ENCODE assay signal across 9 cellular contexts in genomic region chr3:49017646-49017977, GRCh38. TPM values are rescaled to one million over a fixed set of nuclear protein-coding genes. Genes with fewer than 3 reads are reported as not detected.
DNase-seq lines count a peak whose midpoint lies in the region; ATAC-seq, FAIRE-seq and TF ChIP-seq lines count a peak whose summit lies in the region.
"Had no signal": no experiment of that assay in that cellular context is flagged by ENCODE, and none has a peak within 500 bp of the region (broad histone marks: within the 10 kb centered on the region; RNA-seq: fewer than 3 reads in every experiment).

No MANE protein-coding gene starts in this region.

- no peak for TF ChIP-seq CTCF in keratinocyte (optimal IDR thresholded peaks at IDR 0.05 in 1 of 3, IDR thresholded peaks at IDR 0.05 in 1 of 3, conservative IDR thresholded peaks at IDR 0.05 in 1 of 3; ENCODE audit: extremely low read depth in 1 of 3, insufficient read depth in 2 of 3, low read length in 3 of 3)
- no peak for TF ChIP-seq CTCF in thoracic aorta (IDR thresholded peaks at IDR 0.05)

- peaks cover 39% of the 10 kb centered on the region for H3K4me1 Mint-ChIP-seq in activated naive CD4-positive, alpha-beta T cell treated with anti-CD3 and anti-CD28 coated beads, Interleukin-2, amount 10 ng/mL, durations not matched to agents 7 days and 5 days
- H3K4me1 Mint-ChIP-seq in activated CD4-positive, alpha-beta memory T cell treated with anti-CD3 and anti-CD28 coated beads for 36 hours (ENCODE audit: low read depth), result peaks cover 29% of the 10 kb centered on the region

- H3K27ac ChIP-seq in keratinocyte (ENCODE audit: control insufficient read depth, insufficient read depth, low read length), result peak overlapping the region; percentile 14
- H3K27ac ChIP-seq in thoracic aorta, result peak overlapping the region; percentile 73 to 76

- CTCF ChIA-PET in activated naive CD4-positive, alpha-beta T cell treated with anti-CD3 and anti-CD28 coated beads, Interleukin-2, amount 10 ng/mL, durations not matched to agents 7 days and 5 days (lab: Charles Lee), result interaction anchor here (0.9 to 9.0 kb wide), 3 partner anchors 10 to 139 kb away, joined by 3 to 62 read pairs (median 6); partner anchors contain the start of gene WDR6
- CTCF ChIA-PET in activated CD4-positive, alpha-beta memory T cell treated with anti-CD3 and anti-CD28 coated beads for 36 hours (lab: Charles Lee), result interaction anchor here (0.9 to 3.8 kb wide), 4 partner anchors 9 to 28 kb away, joined by 3 to 30 read pairs (median 14); partner anchors contain the start of genes P4HTM and WDR6

- H3K9me3 Mint-ChIP-seq in activated naive CD4-positive, alpha-beta T cell treated with anti-CD3 and anti-CD28 coated beads, Interleukin-2, amount 10 ng/mL, durations not matched to agents 7 days and 5 days, result no peaks in the 10 kb centered on the region
- no peaks in the 10 kb centered on the region for H3K9me3 Mint-ChIP-seq in activated naive CD4-positive, alpha-beta T cell treated with anti-CD3 and anti-CD28 coated beads, Interleukin-2, amount 50 U/mL, for 72 hours
- no peaks in the 10 kb centered on the region for H3K9me3 Mint-ChIP-seq in activated CD4-positive, alpha-beta memory T cell treated with anti-CD3 and anti-CD28 coated beads for 36 hours

- FAIRE-seq in keratinocyte (lab: Jason Lieb, UNC), result no peak
- FAIRE-seq: colon had no signal

- no peaks in the 10 kb centered on the region for H3K9me3 ChIP-seq in keratinocyte (ENCODE audit: control insufficient read depth, low read depth, low read length)
- H3K9me3 ChIP-seq in thoracic aorta, result no peaks in the 10 kb centered on the region

- peak overlapping the region; percentile 99 for H3K4me2 ChIP-seq in keratinocyte (ENCODE audit: control insufficient read depth, extremely low read depth, insufficient read depth, low read depth, low read length)

- peak overlapping the region; percentile 79 for H2AFZ ChIP-seq in keratinocyte (ENCODE audit: control insufficient read depth, low read length)

- H3K27ac Mint-ChIP-seq in activated naive CD4-positive, alpha-beta T cell treated with anti-CD3 and anti-CD28 coated beads, Interleukin-2, amount 10 ng/mL, durations not matched to agents 7 days and 5 days, result peak overlapping the region; percentile 68
- H3K27ac Mint-ChIP-seq in activated naive CD4-positive, alpha-beta T cell treated with anti-CD3 and anti-CD28 coated beads, Interleukin-2, amount 50 U/mL, for 72 hours, result peak overlapping the region in 1 of 2 donors; percentile 97
- no peak overlapping the region for H3K27ac Mint-ChIP-seq in activated CD4-positive, alpha-beta memory T cell treated with anti-CD3 and anti-CD28 coated beads for 36 hours

- peaks cover 22% of the 10 kb centered on the region for H4K20me1 ChIP-seq in keratinocyte (ENCODE audit: control insufficient read depth, extremely low read depth, insufficient read depth, low read length)

- no peaks in the 10 kb centered on the region for H3K27me3 ChIP-seq in keratinocyte (ENCODE audit: control insufficient read depth, extremely low read depth, insufficient read depth, low read length)
- no peaks in the 10 kb centered on the region for H3K27me3 ChIP-seq in thoracic aorta (replicated peaks; ENCODE audit: insufficient read depth)

- peak overlapping the region; percentile 53 to 86 (median 82) for H3K4me3 ChIP-seq in keratinocyte (ENCODE audit: control insufficient read depth in 2 of 3, extremely low read depth in 1 of 3, insufficient read depth in 2 of 3, low read depth in 1 of 3, low read length in 3 of 3)
- H3K4me3 ChIP-seq in thoracic aorta, result peak overlapping the region; percentile 85

- H3K79me2 ChIP-seq in keratinocyte (ENCODE audit: control insufficient read depth, insufficient read depth, low read length), result peaks cover 37% of the 10 kb centered on the region

- DNase-seq in activated naive CD4-positive, alpha-beta T cell treated with anti-CD3 and anti-CD28 coated beads, Interleukin-2, amount 10 ng/mL, durations not matched to agents 7 days and 5 days, result no peak
- DNase-seq in activated naive CD4-positive, alpha-beta T cell treated with anti-CD3 and anti-CD28 coated beads, Interleukin-2, amount 50 U/mL, for 72 hours (ENCODE audit: low spot score in 2 of 2), result no peak
- peak; percentile 38 for DNase-seq in activated CD4-positive, alpha-beta memory T cell treated with anti-CD3 and anti-CD28 coated beads for 36 hours
- DNase-seq in keratinocyte (ENCODE audit: low read depth, low spot score) (no peak), thoracic aorta (ENCODE audit: low spot score) (no peak), GOT3 (lab: John Stamatoyannopoulos, UW) (no peak), NCI-H1694 treated with DMSO at 0.1 percent for 48 hours (lab: John Stamatoyannopoulos, UW) (no peak)

- H3K36me3 ChIP-seq in keratinocyte (ENCODE audit: control insufficient read depth in 2 of 2, extremely low read depth in 1 of 2, insufficient read depth in 2 of 2, low read length in 2 of 2), result peaks cover 15 to 39% of the 10 kb centered on the region in 2 experiments
- peaks cover 24% of the 10 kb centered on the region for H3K36me3 ChIP-seq in thoracic aorta

- no peaks in the 10 kb centered on the region for H3K27me3 Mint-ChIP-seq in activated naive CD4-positive, alpha-beta T cell treated with anti-CD3 and anti-CD28 coated beads, Interleukin-2, amount 10 ng/mL, durations not matched to agents 7 days and 5 days
- no peaks in the 10 kb centered on the region for H3K27me3 Mint-ChIP-seq in activated CD4-positive, alpha-beta memory T cell treated with anti-CD3 and anti-CD28 coated beads for 36 hours

- H3K9ac ChIP-seq in keratinocyte (ENCODE audit: control insufficient read depth, extremely low read depth, insufficient read depth, low read length), result peak overlapping the region; percentile 78

- ATAC-seq in activated naive CD4-positive, alpha-beta T cell treated with anti-CD3 and anti-CD28 coated beads, Interleukin-2, amount 50 U/mL, for 72 hours, result no peak
- ATAC-seq in thoracic aorta (ENCODE audit: insufficient number of reproducible peaks, low FRiP score, low read depth), result no peak
- no peak for ATAC-seq in GM18498 (IDR thresholded peaks at IDR 0.05; ENCODE audit: unreplicated experiment)

- peak overlapping the region; percentile 90 for H3K4me3 Mint-ChIP-seq in activated naive CD4-positive, alpha-beta T cell treated with anti-CD3 and anti-CD28 coated beads, Interleukin-2, amount 10 ng/mL, durations not matched to agents 7 days and 5 days
- H3K4me3 Mint-ChIP-seq in activated CD4-positive, alpha-beta memory T cell treated with anti-CD3 and anti-CD28 coated beads for 36 hours, result peak overlapping the region; percentile 97

- dilution Hi-C loops in keratinocyte (cut with MboI; ENCODE audit: extremely low pct_ligation_motif_present, low sequenced_read_pairs), result no loop called here

- POLR2A ChIA-PET in activated CD4-positive, alpha-beta memory T cell treated with anti-CD3 and anti-CD28 coated beads for 36 hours (lab: Charles Lee), result interaction anchor here (1.5 to 9.7 kb wide), 3 partner anchors 8 to 76 kb away, joined by 5 to 135 read pairs (median 26); partner anchors contain the start of genes P4HTM, QRICH1 and WDR6

- peaks cover 31% of the 10 kb centered on the region for H3K4me1 ChIP-seq in keratinocyte (ENCODE audit: control insufficient read depth, extremely low read depth, insufficient read depth, low read length)
- peaks cover 26 to 32% of the 10 kb centered on the region in 2 donors for H3K4me1 ChIP-seq in thoracic aorta (ENCODE audit: control insufficient read depth in 1 of 2, low read depth in 2 of 2)

- intact Hi-C loops in activated CD4-positive, alpha-beta memory T cell treated with anti-CD3 and anti-CD28 coated beads for 36 hours (cut with micrococcal nuclease), result no loop called here

- H3K9me1 ChIP-seq in keratinocyte (ENCODE audit: control insufficient read depth, extremely low read depth, insufficient read depth, low read length), result peaks cover 6% of the 10 kb centered on the region

- peaks cover 20% of the 10 kb centered on the region for H3K36me3 Mint-ChIP-seq in activated naive CD4-positive, alpha-beta T cell treated with anti-CD3 and anti-CD28 coated beads, Interleukin-2, amount 10 ng/mL, durations not matched to agents 7 days and 5 days
- H3K36me3 Mint-ChIP-seq in activated naive CD4-positive, alpha-beta T cell treated with anti-CD3 and anti-CD28 coated beads, Interleukin-2, amount 50 U/mL, for 72 hours, result peaks cover 13 to 23% of the 10 kb centered on the region in 2 donors
- H3K36me3 Mint-ChIP-seq in activated CD4-positive, alpha-beta memory T cell treated with anti-CD3 and anti-CD28 coated beads for 36 hours, result peaks cover 19% of the 10 kb centered on the region

RNA-seq across cellular contexts. Expression of gene DALRD3, which starts 0.8 kb away (rescaled TPM):
- 10 to 100 TPM; 22.9 to 27.1 TPM for total RNA-seq in activated naive CD4-positive, alpha-beta T cell treated with anti-CD3 and anti-CD28 coated beads, Interleukin-2, amount 50 U/mL, for 72 hours
- 10 to 100 TPM; 26.2 to 26.5 TPM for total RNA-seq in activated CD4-positive, alpha-beta memory T cell treated with anti-CD3 and anti-CD28 coated beads for 36 hours
- 33.7 to 41.1 TPM (median 37.8 TPM) in 3 replicates for polyA plus RNA-seq in keratinocyte
- 3.5 TPM for polyA plus RNA-seq in keratinocyte (2011; ENCODE audit: low read depth)
- polyA plus RNA-seq in keratinocyte (2011; cell fraction: cytosol; rRNA removed), result 31.3 and 40.4 TPM in 2 replicates
- 60.2 and 67.6 TPM in 2 replicates for polyA plus RNA-seq in keratinocyte (2011; cell fraction: nucleus; rRNA removed)
- 21.7 and 23.7 TPM in 2 replicates for polyA plus RNA-seq in keratinocyte (2012; ENCODE audit: low replicate concordance)
- 45.5 to 64.0 TPM (median 55.2 TPM) in 3 replicates for polyA minus RNA-seq in keratinocyte
- polyA minus RNA-seq in keratinocyte (2011; cell fraction: cytosol; rRNA and poly(A)+ RNA removed), result 30.5 TPM
- 13.6 and 14.7 TPM in 2 replicates for polyA minus RNA-seq in keratinocyte (2011; cell fraction: nucleus; rRNA and poly(A)+ RNA removed)
- 10 to 100 TPM; 16.8 to 36.8 TPM for total RNA-seq in thoracic aorta

RNA-seq across cellular contexts. Expression of gene NDUFAF3, which starts 4.3 kb away (rescaled TPM):
- 10 to 100 TPM; 60.3 to 80.8 TPM for total RNA-seq in activated naive CD4-positive, alpha-beta T cell treated with anti-CD3 and anti-CD28 coated beads, Interleukin-2, amount 50 U/mL, for 72 hours
- total RNA-seq in activated CD4-positive, alpha-beta memory T cell treated with anti-CD3 and anti-CD28 coated beads for 36 hours, result 100 to 1,000 TPM; 101 to 106 TPM
- 38.3 to 70.1 TPM (median 44.8 TPM) in 3 replicates for polyA plus RNA-seq in keratinocyte
- polyA plus RNA-seq in keratinocyte (2011; ENCODE audit: low read depth), result 4.1 TPM
- 28.0 and 57.0 TPM in 2 replicates for polyA plus RNA-seq in keratinocyte (2011; cell fraction: cytosol; rRNA removed)
- 12.7 and 19.8 TPM in 2 replicates for polyA plus RNA-seq in keratinocyte (2011; cell fraction: nucleus; rRNA removed)
- polyA plus RNA-seq in keratinocyte (2012; ENCODE audit: low replicate concordance), result 44.0 and 109 TPM in 2 replicates
- 26.2 to 69.4 TPM (median 48.3 TPM) in 3 replicates for polyA minus RNA-seq in keratinocyte
- 92.1 TPM for polyA minus RNA-seq in keratinocyte (2011; cell fraction: cytosol; rRNA and poly(A)+ RNA removed)
- 15.6 and 19.4 TPM in 2 replicates for polyA minus RNA-seq in keratinocyte (2011; cell fraction: nucleus; rRNA and poly(A)+ RNA removed)
- 100 to 1,000 TPM in 1 of 2 donors, 10 to 100 TPM in 1; 65.7 to 164 TPM for total RNA-seq in thoracic aorta

RNA-seq across cellular contexts. Expression of gene WDR6, which starts 10.4 kb away (rescaled TPM):
- total RNA-seq in activated naive CD4-positive, alpha-beta T cell treated with anti-CD3 and anti-CD28 coated beads, Interleukin-2, amount 50 U/mL, for 72 hours, result 100 to 1,000 TPM; 140 to 173 TPM
- total RNA-seq in activated CD4-positive, alpha-beta memory T cell treated with anti-CD3 and anti-CD28 coated beads for 36 hours, result 100 to 1,000 TPM; 139 to 144 TPM
- 61.5 to 90.9 TPM (median 77.4 TPM) in 3 replicates for polyA plus RNA-seq in keratinocyte
- 16.0 TPM for polyA plus RNA-seq in keratinocyte (2011; ENCODE audit: low read depth)
- 27.0 and 50.3 TPM in 2 replicates for polyA plus RNA-seq in keratinocyte (2011; cell fraction: cytosol; rRNA removed)
- 234 and 261 TPM in 2 replicates for polyA plus RNA-seq in keratinocyte (2011; cell fraction: nucleus; rRNA removed)
- 42.1 and 80.2 TPM in 2 replicates for polyA plus RNA-seq in keratinocyte (2012; ENCODE audit: low replicate concordance)
- polyA minus RNA-seq in keratinocyte, result 123 to 316 TPM (median 125 TPM) in 3 replicates
- 73.7 TPM for polyA minus RNA-seq in keratinocyte (2011; cell fraction: cytosol; rRNA and poly(A)+ RNA removed)
- 82.5 and 93.1 TPM in 2 replicates for polyA minus RNA-seq in keratinocyte (2011; cell fraction: nucleus; rRNA and poly(A)+ RNA removed)
- 100 to 1,000 TPM in 1 of 2 donors, 10 to 100 TPM in 1; 89.9 to 121 TPM for total RNA-seq in thoracic aorta

RNA-seq across cellular contexts. Expression of gene IMPDH2, which starts 11.6 kb away (rescaled TPM):
- total RNA-seq in activated naive CD4-positive, alpha-beta T cell treated with anti-CD3 and anti-CD28 coated beads, Interleukin-2, amount 50 U/mL, for 72 hours, result 100 to 1,000 TPM; 538 to 637 TPM
- total RNA-seq in activated CD4-positive, alpha-beta memory T cell treated with anti-CD3 and anti-CD28 coated beads for 36 hours, result 100 to 1,000 TPM; 430 to 454 TPM
- 199 to 221 TPM (median 210 TPM) in 3 replicates for polyA plus RNA-seq in keratinocyte
- 255 TPM for polyA plus RNA-seq in keratinocyte (2011; ENCODE audit: low read depth)
- 147 and 165 TPM in 2 replicates for polyA plus RNA-seq in keratinocyte (2011; cell fraction: cytosol; rRNA removed)
- 194 and 201 TPM in 2 replicates for polyA plus RNA-seq in keratinocyte (2011; cell fraction: nucleus; rRNA removed)
- polyA plus RNA-seq in keratinocyte (2012; ENCODE audit: low replicate concordance), result 177 and 251 TPM in 2 replicates
- 146 to 450 TPM (median 412 TPM) in 3 replicates for polyA minus RNA-seq in keratinocyte
- 294 TPM for polyA minus RNA-seq in keratinocyte (2011; cell fraction: cytosol; rRNA and poly(A)+ RNA removed)
- 89.9 and 104 TPM in 2 replicates for polyA minus RNA-seq in keratinocyte (2011; cell fraction: nucleus; rRNA and poly(A)+ RNA removed)
- total RNA-seq in thoracic aorta, result 10 to 100 TPM; 56.0 to 96.2 TPM

RNA-seq across cellular contexts. Expression of gene P4HTM, which starts 27.6 kb away (rescaled TPM):
- total RNA-seq in activated naive CD4-positive, alpha-beta T cell treated with anti-CD3 and anti-CD28 coated beads, Interleukin-2, amount 50 U/mL, for 72 hours, result 10 to 100 TPM; 24.3 to 33.3 TPM
- 10 to 100 TPM; 32.7 to 32.8 TPM for total RNA-seq in activated CD4-positive, alpha-beta memory T cell treated with anti-CD3 and anti-CD28 coated beads for 36 hours
- polyA plus RNA-seq in keratinocyte, result 0.93 to 1.1 TPM (median 0.99 TPM) in 3 replicates
- 5.1 TPM for polyA plus RNA-seq in keratinocyte (2011; ENCODE audit: low read depth)
- 0.27 and 0.32 TPM in 2 replicates for polyA plus RNA-seq in keratinocyte (2011; cell fraction: cytosol; rRNA removed)
- 3.8 and 3.9 TPM in 2 replicates for polyA plus RNA-seq in keratinocyte (2011; cell fraction: nucleus; rRNA removed)
- polyA plus RNA-seq in keratinocyte (2012; ENCODE audit: low replicate concordance), result 0.76 and 3.6 TPM in 2 replicates
- 1.3 to 2.1 TPM (median 1.6 TPM) in 3 replicates for polyA minus RNA-seq in keratinocyte
- polyA minus RNA-seq in keratinocyte (2011; cell fraction: cytosol; rRNA and poly(A)+ RNA removed), result 5.4 TPM
- polyA minus RNA-seq in keratinocyte (2011; cell fraction: nucleus; rRNA and poly(A)+ RNA removed), result 2.9 and 3.1 TPM in 2 replicates
- 10 to 100 TPM; 57.6 to 75.1 TPM for total RNA-seq in thoracic aorta
